Comparison of ENCODE assay signal across 12 cellular contexts in genomic region chr22:25137577-25138525, GRCh38.
A peak's percentile ranks its signal among the peaks of the same experiment; 100 is the strongest.
DNase-seq lines count a peak whose midpoint lies in the region; ATAC-seq and TF ChIP-seq lines count a peak whose summit lies in the region.
"Had no signal": no experiment of that assay in that cellular context is flagged by ENCODE, and none has a peak within 500 bp of the region (broad histone marks: within the 10 kb centered on the region; RNA-seq: fewer than 3 reads in every experiment).

No MANE protein-coding gene starts in this region.

- no peak overlapping the region for H4K8ac ChIP-seq in IMR-90 (ENCODE audit: low read depth in 2 of 2, low read length in 2 of 2)

- H3K18ac ChIP-seq in IMR-90 (ENCODE audit: low read depth, low read length), result no peak overlapping the region

- CTCF ChIA-PET in IMR-90 (lab: Yijun Ruan, JAX), result no interaction called here

- H3K9me1 ChIP-seq in IMR-90 (ENCODE audit: insufficient read depth, low read length), result no peaks in the 10 kb centered on the region

- POLR2A ChIA-PET in IMR-90 (lab: Charles Lee; ENCODE audit: unreplicated experiment), result no interaction called here

- H3K9me3 ChIP-seq in IMR-90 (ENCODE audit: control insufficient read depth, insufficient read depth, low read length) (no peaks in the 10 kb centered on the region), adrenal gland (replicated peaks in 1 of 3) (no peaks in the 10 kb centered on the region), subcutaneous abdominal adipose tissue (ENCODE audit: control insufficient read depth in 5 of 5, low read length in 5 of 5) (no peaks in the 10 kb centered on the region)

- TF ChIP-seq POLR2A in IMR-90 (IDR thresholded peaks at IDR 0.05; ENCODE audit: low read depth, low read length) (no peak), adrenal gland (IDR thresholded peaks at IDR 0.05) (no peak)

- no peak for TF ChIP-seq RAD21 in IMR-90 (IDR thresholded peaks at IDR 0.05; ENCODE audit: low read length)

- H3K4ac ChIP-seq in IMR-90 (ENCODE audit: low read depth, low read length), result no peak overlapping the region

- no peaks in the 10 kb centered on the region for H3K36me3 ChIP-seq in IMR-90 (ENCODE audit: control insufficient read depth, insufficient read depth, low read length)
- no peaks in the 10 kb centered on the region for H3K36me3 ChIP-seq in adrenal gland (replicated peaks in 1 of 2)
- H3K36me3 ChIP-seq in subcutaneous abdominal adipose tissue (ENCODE audit: control insufficient read depth in 5 of 5, insufficient read depth in 5 of 5, low read length in 5 of 5), result no peaks in the 10 kb centered on the region

- DNase-seq in IMR-90 (no peak), adrenal gland (no peak), iPS-NIHi11 (ENCODE audit: low spot score) (peak; percentile 63), GM10266 (ENCODE audit: extremely low spot score) (no peak)
- no peak for DNase-seq in activated naive CD4-positive, alpha-beta T cell treated with anti-CD3 and anti-CD28 coated beads, Interleukin-2, amount 50 U/mL, for 16 hours
- DNase-seq: CD8-positive, alpha-beta memory T cell; kidney; NCI-H2081 had no signal

- no peak overlapping the region for H3K56ac ChIP-seq in IMR-90 (ENCODE audit: extremely low read depth, insufficient read depth, low read length)

- H3K4me1 ChIP-seq in IMR-90 (ENCODE audit: control insufficient read depth, insufficient read depth, low read length), result no peaks in the 10 kb centered on the region
- peaks cover 20 to 39% of the 10 kb centered on the region in 2 donors for H3K4me1 ChIP-seq in adrenal gland (replicated peaks in 1 of 2)
- H3K4me1 ChIP-seq in subcutaneous abdominal adipose tissue (ENCODE audit: control insufficient read depth in 5 of 5, insufficient read depth in 5 of 5, low read length in 5 of 5), result peaks cover 0 to 55% (median 7%) of the 10 kb centered on the region in 5 donors

- intact Hi-C loops in IMR-90 (cut with micrococcal nuclease) (no loop called here), adrenal gland (cut with DNase I) (no loop called here)

- H4K5ac ChIP-seq in IMR-90 (ENCODE audit: low read depth, low read length), result no peak overlapping the region

- dilution Hi-C loops in IMR-90 (cut with HindIII; ENCODE audit: low sequenced_read_pairs, unreplicated experiment), result no loop called here

- H2BK15ac ChIP-seq in IMR-90 (ENCODE audit: low read depth, low read length), result no peak overlapping the region

- no TSS peak for BruUV-seq in IMR-90 (replicated peaks; lab: Mats Ljungman, UMichigan)

- H2AK9ac ChIP-seq in IMR-90 (replicated peaks; ENCODE audit: low read depth, low read length, poor library complexity), result no peak overlapping the region

- H2BK120ac ChIP-seq in IMR-90 (ENCODE audit: low read depth, low read length), result no peak overlapping the region

- H3K9ac ChIP-seq in IMR-90 (ENCODE audit: low read depth, low read length) (no peak overlapping the region), subcutaneous abdominal adipose tissue (ENCODE audit: low read length in 5 of 5) (no peak overlapping the region)

- H3K4me2 ChIP-seq in IMR-90 (ENCODE audit: low read depth, low read length), result no peak overlapping the region

- no peak overlapping the region for H2AK5ac ChIP-seq in IMR-90 (ENCODE audit: low read depth, low read length)

- 100% methylated on average over 1 of the region's 6 CpGs; no CpG with 5 or more reads in 1 of the 2 experiments for WGBS in IMR-90 (ENCODE audit: extremely low coverage in 2 of 2, insufficient read length in 1 of 2), 2 experiments
- WGBS in adrenal gland, 4 donors, result 84 to 94% (median 87%) methylated on average over 6 of the region's 6 CpGs

- no peak overlapping the region for H2BK5ac ChIP-seq in IMR-90 (ENCODE audit: low read depth, low read length, poor library complexity, severe bottlenecking)

- H3K27ac ChIP-seq in IMR-90 (ENCODE audit: insufficient read depth, low read length) (no peak overlapping the region), adrenal gland (peak overlapping the region in 3 of 5 donors; percentile 55 to 67 (median 58)), subcutaneous abdominal adipose tissue (ENCODE audit: low read depth, low read length) (peak overlapping the region; percentile 3)

- ATAC-seq in IMR-90 (ENCODE audit: low read depth), result no peak
- no peak for ATAC-seq in GM19035 (IDR thresholded peaks at IDR 0.05; ENCODE audit: unreplicated experiment)
- ATAC-seq: natural killer cell treated with Interleukin-12 subunit alpha and Interleukin-12 subunit beta and Interleukin-15 and Interleukin-18, amount 100 ng/mL, for 72 hours had no signal

- in situ Hi-C loops in IMR-90 (cut with MboI; ENCODE audit: low sequenced_read_pairs), result no loop called here

- H3K4me3 ChIP-seq in IMR-90 (ENCODE audit: insufficient read depth, low read depth, low read length), result no peak overlapping the region
- no peak overlapping the region for H3K4me3 ChIP-seq in adrenal gland
- H3K4me3 ChIP-seq in subcutaneous abdominal adipose tissue (ENCODE audit: low read depth in 1 of 5, low read length in 5 of 5), result no peak overlapping the region
- H3K4me3 ChIP-seq: coronary artery had no signal

- no peak for TF ChIP-seq CTCF in IMR-90 (conservative IDR thresholded peaks at IDR 0.05; ENCODE audit: low read depth, low read length)
- TF ChIP-seq CTCF in adrenal gland (IDR thresholded peaks at IDR 0.05), result no peak
- TF ChIP-seq CTCF in GM10266 (IDR thresholded peaks at IDR 0.05; ENCODE audit: control insufficient read depth, insufficient read depth, low read depth, missing control alignments), result no peak

- no peak overlapping the region for H2BK20ac ChIP-seq in IMR-90 (ENCODE audit: low read depth, low read length)

- no peaks in the 10 kb centered on the region for H4K20me1 ChIP-seq in IMR-90 (ENCODE audit: insufficient read depth, low read length)

- H3K27me3 ChIP-seq in IMR-90 (ENCODE audit: control insufficient read depth, insufficient read depth, low read length) (no peaks in the 10 kb centered on the region), adrenal gland (no peaks in the 10 kb centered on the region), subcutaneous abdominal adipose tissue (ENCODE audit: control insufficient read depth in 5 of 5, insufficient read depth in 4 of 5, low read length in 5 of 5) (no peaks in the 10 kb centered on the region)

- H3K14ac ChIP-seq in IMR-90 (replicated peaks; ENCODE audit: low read depth, low read length), result no peak overlapping the region

- H3K79me1 ChIP-seq in IMR-90 (ENCODE audit: low read depth in 1 of 2, low read length in 2 of 2), result no peaks in the 10 kb centered on the region

- H3K23ac ChIP-seq in IMR-90 (ENCODE audit: low read depth, low read length), result no peak overlapping the region

- no peak overlapping the region for H2AFZ ChIP-seq in IMR-90 (replicated peaks; ENCODE audit: low read length, poor library complexity)

- no peak overlapping the region for H4K91ac ChIP-seq in IMR-90 (ENCODE audit: insufficient read depth, low read depth, low read length)

TF ChIP-seq in IMR-90, 13 proteins besides CTCF, POLR2A, EP300 and RAD21:
- peak; percentile 52; the same call in 1 of the 2 replicates for TF ChIP-seq RFX5 (IDR thresholded peaks at IDR 0.05; ENCODE audit: low read depth, low read length)
- TF ChIP-seq CHD1 (IDR thresholded peaks at IDR 0.05; ENCODE audit: low read depth, low read length), result no peak
- TF ChIP-seq USF2 (IDR thresholded peaks at IDR 0.05; ENCODE audit: low read depth, low read length), result no peak
- TF ChIP-seq SMC3 (IDR thresholded peaks at IDR 0.05; ENCODE audit: low read depth, low read length), result no peak
- TF ChIP-seq FOS (IDR thresholded peaks at IDR 0.05; ENCODE audit: low read depth, low read length), result no peak
- TF ChIP-seq CEBPB (IDR thresholded peaks at IDR 0.05; ENCODE audit: low read depth, low read length), result no peak
- TF ChIP-seq RCOR1 (IDR thresholded peaks at IDR 0.05; ENCODE audit: insufficient replicate concordance, low read length), result no peak
